In genomic region chr6:84227434-84228197, GRCh38 we compare ENCODE assay signal across 1 cellular context.
TF ChIP-seq lines count a peak whose summit lies in the region.

Gene CEP162 (minus strand): TSS chr6:84227643. CDS start chr6:84226393, 1,250 bp downstream.

TF ChIP-seq in K562, 482 proteins besides CTCF, POLR2A, EP300 and RAD21 (continued from another document and continues in another):
- TF ChIP-seq BRF2 (IDR thresholded peaks at IDR 0.05; ENCODE audit: borderline replicate concordance, insufficient read depth, insufficient read length) (no peak), NBN (IDR thresholded peaks at IDR 0.05; ENCODE audit: low read depth) (no peak), ZNF175 (CRISPR knock-in tag; IDR thresholded peaks at IDR 0.05; ENCODE audit: low read depth) (no peak), ZNF347 (CRISPR knock-in tag; IDR thresholded peaks at IDR 0.05; ENCODE audit: low read depth) (no peak), ZNF830 (CRISPR knock-in tag; IDR thresholded peaks at IDR 0.05) (no peak), GABPA (tag; conservative IDR thresholded peaks at IDR 0.05; ENCODE audit: low read depth) (0 out of 2 replicates have a peak, but pooled peaks have one; percentile 40), ZNF77 (CRISPR knock-in tag; IDR thresholded peaks at IDR 0.05) (no peak), OTX1 (CRISPR knock-in tag; IDR thresholded peaks at IDR 0.05) (no peak), ZBTB17 (CRISPR knock-in tag; IDR thresholded peaks at IDR 0.05) (no peak), SMAD3 (CRISPR knock-in tag; conservative IDR thresholded peaks at IDR 0.05) (no peak), NFIX (CRISPR knock-in tag; IDR thresholded peaks at IDR 0.05; ENCODE audit: low read depth) (no peak), SPI1 (IDR thresholded peaks at IDR 0.05; ENCODE audit: borderline replicate concordance, low read depth, low read length) (no peak), ZNF354B (CRISPR knock-in tag; IDR thresholded peaks at IDR 0.05) (no peak), ETV5 (CRISPR knock-in tag; IDR thresholded peaks at IDR 0.05; ENCODE audit: low read depth) (peak; percentile 48; the same call in 1 of the 2 replicates), IRF1 (CRISPR knock-in tag; IDR thresholded peaks at IDR 0.05; ENCODE audit: borderline replicate concordance) (no peak), ZBTB34 (CRISPR knock-in tag; IDR thresholded peaks at IDR 0.05) (no peak), FOXP4 (CRISPR knock-in tag; IDR thresholded peaks at IDR 0.05; ENCODE audit: borderline replicate concordance) (no peak), TEAD4 (IDR thresholded peaks at IDR 0.05; ENCODE audit: low read length) (no peak; the same call in none of the 2 replicates), TEAD4 (CRISPR knock-in tag; IDR thresholded peaks at IDR 0.05; ENCODE audit: borderline replicate concordance) (no peak), ZKSCAN1 (IDR thresholded peaks at IDR 0.05; ENCODE audit: low read depth, low read length) (no peak), ZNF740 (CRISPR knock-in tag; IDR thresholded peaks at IDR 0.05) (no peak), ZNF740 (tag; IDR thresholded peaks at IDR 0.05) (no peak), ZNF239 (CRISPR knock-in tag; IDR thresholded peaks at IDR 0.05) (no peak), SIN3B (IDR thresholded peaks at IDR 0.05; ENCODE audit: low read depth) (peak; percentile 94), CXXC5 (CRISPR knock-in tag; IDR thresholded peaks at IDR 0.05) (peak; percentile 45), KDM2B (CRISPR knock-in tag; IDR thresholded peaks at IDR 0.05) (no peak), KDM5B (IDR thresholded peaks at IDR 0.05; ENCODE audit: insufficient replicate concordance, low read depth, low read length) (no peak), ZNF23 (CRISPR knock-in tag; IDR thresholded peaks at IDR 0.05) (no peak), ARID3A (IDR thresholded peaks at IDR 0.05; ENCODE audit: borderline replicate concordance, low read depth, low read length) (0 out of 2 replicates have a peak, but pooled peaks have one; percentile 36), KHSRP (IDR thresholded peaks at IDR 0.05) (no peak), YY1 (IDR thresholded peaks at IDR 0.05; ENCODE audit: borderline replicate concordance in 1 of 3, control insufficient read depth in 1 of 3, extremely low read depth in 1 of 3, insufficient read depth in 3 of 3, insufficient read length in 1 of 3, insufficient replicate concordance in 2 of 3, low read depth in 1 of 3, low read length in 2 of 3) (no peak), NFE2L1 (tag; IDR thresholded peaks at IDR 0.05; ENCODE audit: borderline replicate concordance, low read depth) (no peak), PREB (CRISPR knock-in tag; IDR thresholded peaks at IDR 0.05) (no peak), ZNF224 (CRISPR knock-in tag; IDR thresholded peaks at IDR 0.05) (no peak), TBL1XR1 (IDR thresholded peaks at IDR 0.05; ENCODE audit: low read length in 2 of 2) (0 out of 4 replicates have a peak, but pooled peaks have one; percentile 16 to 22), MAFF (IDR thresholded peaks at IDR 0.05; ENCODE audit: low read length) (no peak), CTBP1 (IDR thresholded peaks at IDR 0.05; ENCODE audit: borderline replicate concordance) (no peak; the same call in 1 of the 2 replicates), ZFP36 (IDR thresholded peaks at IDR 0.05; ENCODE audit: low read depth, low read length, partially characterized antibody) (no peak), ZNF778 (CRISPR knock-in tag; IDR thresholded peaks at IDR 0.05) (no peak), ZNF133 (CRISPR knock-in tag; IDR thresholded peaks at IDR 0.05) (no peak), HBP1 (CRISPR knock-in tag; IDR thresholded peaks at IDR 0.05) (no peak), BRCA1 (IDR thresholded peaks at IDR 0.05) (no peak), BRCA1 (CRISPR knock-in tag; IDR thresholded peaks at IDR 0.05) (no peak), NFRKB (IDR thresholded peaks at IDR 0.05; ENCODE audit: low read depth) (no peak), MLLT1 (IDR thresholded peaks at IDR 0.05) (no peak), KLF13 (tag; IDR thresholded peaks at IDR 0.05; ENCODE audit: borderline replicate concordance, low read depth) (peak; percentile 36; the same call in 1 of the 2 replicates), HLTF (IDR thresholded peaks at IDR 0.05) (no peak), SMARCA4 (IDR thresholded peaks at IDR 0.05) (no peak), ZNF444 (CRISPR knock-in tag; IDR thresholded peaks at IDR 0.05) (no peak), RBBP5 (IDR thresholded peaks at IDR 0.05; ENCODE audit: borderline replicate concordance, insufficient read depth, low read length, poor library complexity, severe bottlenecking) (peak; percentile 89), ZBTB11 (CRISPR knock-in tag; IDR thresholded peaks at IDR 0.05) (0 out of 6 replicates have a peak, but pooled peaks of 1 of the 3 experiments have one; percentile 45), TEAD2 (tag; IDR thresholded peaks at IDR 0.05) (no peak), ZNF277 (CRISPR knock-in tag; IDR thresholded peaks at IDR 0.05; ENCODE audit: borderline replicate concordance) (no peak), SRSF7 (optimal IDR thresholded peaks at IDR 0.05; ENCODE audit: low read depth, low read length) (no peak)
